In the genomic region with DNA sequence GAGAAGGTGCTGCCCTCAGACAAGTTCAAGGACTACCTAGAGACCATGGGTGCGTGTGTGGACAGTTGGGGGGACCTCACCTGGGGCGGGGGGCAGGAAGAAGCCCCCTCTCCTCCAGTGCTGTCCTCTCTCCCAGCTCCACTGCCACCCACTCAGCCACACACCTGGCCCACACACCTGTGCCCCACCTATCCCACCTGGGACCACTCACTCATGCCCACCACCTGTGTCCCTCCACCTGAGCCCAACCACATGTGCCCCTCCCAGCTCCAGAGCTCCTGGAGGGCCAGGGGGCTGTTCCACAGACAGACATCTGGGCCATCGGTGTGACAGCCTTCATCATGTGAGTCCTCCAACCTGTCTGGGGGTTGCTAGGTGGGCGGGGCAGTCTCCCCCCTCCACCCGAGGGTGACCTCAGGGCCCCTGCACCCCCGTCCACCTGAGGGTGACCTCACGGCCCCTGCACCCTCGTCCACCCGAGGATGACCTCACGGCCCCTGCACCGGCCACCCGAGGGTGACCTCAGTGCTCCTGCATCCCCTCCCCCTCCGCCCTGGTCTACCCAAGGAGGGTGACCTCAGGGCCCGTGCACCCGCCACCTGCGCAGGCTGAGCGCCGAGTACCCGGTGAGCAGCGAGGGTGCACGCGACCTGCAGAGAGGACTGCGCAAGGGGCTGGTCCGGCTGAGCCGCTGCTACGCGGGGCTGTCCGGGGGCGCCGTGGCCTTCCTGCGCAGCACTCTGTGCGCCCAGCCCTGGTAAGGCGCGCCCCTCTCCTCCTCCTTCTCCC, we compare ENCODE assay signal across 1 cellular context.
TF ChIP-seq lines count a peak whose summit lies in the region.

No MANE protein-coding gene starts in this region.

TF ChIP-seq in K562, 482 proteins besides CTCF, POLR2A, EP300 and RAD21 (continued from another document):
- TF ChIP-seq, protein P1, sequence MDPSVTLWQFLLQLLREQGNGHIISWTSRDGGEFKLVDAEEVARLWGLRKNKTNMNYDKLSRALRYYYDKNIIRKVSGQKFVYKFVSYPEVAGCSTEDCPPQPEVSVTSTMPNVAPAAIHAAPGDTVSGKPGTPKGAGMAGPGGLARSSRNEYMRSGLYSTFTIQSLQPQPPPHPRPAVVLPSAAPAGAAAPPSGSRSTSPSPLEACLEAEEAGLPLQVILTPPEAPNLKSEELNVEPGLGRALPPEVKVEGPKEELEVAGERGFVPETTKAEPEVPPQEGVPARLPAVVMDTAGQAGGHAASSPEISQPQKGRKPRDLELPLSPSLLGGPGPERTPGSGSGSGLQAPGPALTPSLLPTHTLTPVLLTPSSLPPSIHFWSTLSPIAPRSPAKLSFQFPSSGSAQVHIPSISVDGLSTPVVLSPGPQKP (CRISPR knock-in tag; IDR thresholded peaks at IDR 0.05): no peak
- no peak for TF ChIP-seq ZBED1 (IDR thresholded peaks at IDR 0.05)
- no peak for TF ChIP-seq SMARCC2 (IDR thresholded peaks at IDR 0.05; ENCODE audit: low read depth)
- TF ChIP-seq, protein P2, sequence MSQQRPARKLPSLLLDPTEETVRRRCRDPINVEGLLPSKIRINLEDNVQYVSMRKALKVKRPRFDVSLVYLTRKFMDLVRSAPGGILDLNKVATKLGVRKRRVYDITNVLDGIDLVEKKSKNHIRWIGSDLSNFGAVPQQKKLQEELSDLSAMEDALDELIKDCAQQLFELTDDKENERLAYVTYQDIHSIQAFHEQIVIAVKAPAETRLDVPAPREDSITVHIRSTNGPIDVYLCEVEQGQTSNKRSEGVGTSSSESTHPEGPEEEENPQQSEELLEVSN (IDR thresholded peaks at IDR 0.05; ENCODE audit: borderline replicate concordance in 1 of 2, extremely low read depth in 1 of 2, insufficient read depth in 1 of 2, insufficient read length in 1 of 2, low read depth in 1 of 2, low read length in 1 of 2, poor library complexity in 1 of 2, severe bottlenecking in 1 of 2): no peak
- TF ChIP-seq POLR2G (IDR thresholded peaks at IDR 0.05; ENCODE audit: low read depth, low read length): 0 out of 2 replicates have a peak, but pooled peaks have one; percentile 17
- TF ChIP-seq SAFB2 (IDR thresholded peaks at IDR 0.05; ENCODE audit: borderline replicate concordance, low read depth, low read length, severe bottlenecking): no peak
- 0 out of 2 replicates have a peak, but pooled peaks have one; percentile 50 for TF ChIP-seq ZBTB7A (IDR thresholded peaks at IDR 0.05; ENCODE audit: borderline replicate concordance, control insufficient read depth, low read depth, low read length)
- TF ChIP-seq SP2 (IDR thresholded peaks at IDR 0.05; ENCODE audit: extremely low read depth, low read depth, low read length, poor library complexity, severe bottlenecking): no peak
- no peak for TF ChIP-seq GATAD2A (IDR thresholded peaks at IDR 0.05)
- no peak for TF ChIP-seq TFAM (CRISPR knock-in tag; conservative IDR thresholded peaks at IDR 0.05)
- TF ChIP-seq ZZZ3 (IDR thresholded peaks at IDR 0.05): no peak
- TF ChIP-seq ZNF75A (CRISPR knock-in tag; IDR thresholded peaks at IDR 0.05): no peak
- TF ChIP-seq ZNF589 (CRISPR knock-in tag; IDR thresholded peaks at IDR 0.05; ENCODE audit: low read depth): no peak
- TF ChIP-seq, protein P3, sequence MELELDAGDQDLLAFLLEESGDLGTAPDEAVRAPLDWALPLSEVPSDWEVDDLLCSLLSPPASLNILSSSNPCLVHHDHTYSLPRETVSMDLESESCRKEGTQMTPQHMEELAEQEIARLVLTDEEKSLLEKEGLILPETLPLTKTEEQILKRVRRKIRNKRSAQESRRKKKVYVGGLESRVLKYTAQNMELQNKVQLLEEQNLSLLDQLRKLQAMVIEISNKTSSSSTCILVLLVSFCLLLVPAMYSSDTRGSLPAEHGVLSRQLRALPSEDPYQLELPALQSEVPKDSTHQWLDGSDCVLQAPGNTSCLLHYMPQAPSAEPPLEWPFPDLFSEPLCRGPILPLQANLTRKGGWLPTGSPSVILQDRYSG (tag; conservative IDR thresholded peaks at IDR 0.05; ENCODE audit: low read depth): no peak
- TF ChIP-seq, protein P4, sequence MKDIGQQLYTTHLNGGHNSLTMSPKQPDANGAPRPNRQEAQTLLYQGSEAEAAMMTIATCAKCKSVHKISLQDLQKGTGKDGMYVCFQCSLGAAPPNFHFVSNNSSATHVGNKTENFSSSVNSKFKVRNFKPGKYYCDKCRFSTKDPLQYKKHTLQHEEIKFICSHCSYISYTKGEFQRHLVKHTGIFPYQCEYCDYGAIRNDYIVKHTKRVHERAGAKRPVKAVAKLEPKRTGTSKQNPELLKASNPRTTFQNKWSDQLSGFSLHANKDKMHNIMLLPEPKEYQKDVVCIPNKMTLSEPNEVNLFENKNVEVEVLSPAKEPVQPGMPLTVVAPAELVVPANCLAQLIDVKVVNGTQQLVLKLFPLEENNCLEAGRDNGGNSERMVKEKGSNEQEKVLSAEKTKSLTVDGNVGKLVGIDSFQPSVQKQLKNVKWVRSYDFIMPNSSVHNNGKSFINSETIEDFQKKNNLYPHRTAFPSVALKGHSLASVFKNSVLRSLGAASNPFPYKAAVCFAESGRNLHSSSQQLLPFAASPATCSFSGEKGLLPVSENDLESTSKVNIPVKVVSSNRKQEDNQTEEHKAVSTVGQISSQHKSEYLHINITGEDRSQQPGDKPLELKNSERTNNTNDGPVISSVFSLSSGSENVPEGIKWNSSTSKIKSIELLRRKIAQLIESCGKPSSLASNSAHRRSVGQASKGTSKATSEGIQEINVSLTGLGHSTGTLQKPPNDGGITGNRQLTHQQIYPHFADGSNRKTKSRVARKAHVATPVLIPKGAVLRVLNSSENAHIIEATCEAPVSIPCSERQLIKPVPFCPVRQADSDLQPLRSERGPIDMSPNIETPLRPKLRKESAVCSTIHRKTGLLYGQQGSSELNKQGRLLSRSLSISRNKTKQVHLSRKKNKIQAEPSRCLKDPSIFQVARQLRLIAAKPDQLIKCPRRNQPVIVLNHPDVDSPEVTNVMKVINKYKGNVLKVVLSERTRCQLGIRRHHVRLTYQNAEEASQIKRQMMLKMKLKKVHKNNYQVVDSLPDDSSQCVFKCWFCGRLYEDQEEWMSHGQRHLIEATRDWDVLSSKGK (CRISPR knock-in tag; IDR thresholded peaks at IDR 0.05): no peak
- TF ChIP-seq ELF1 (tag; IDR thresholded peaks at IDR 0.05): no peak
- TF ChIP-seq NR2C1 (IDR thresholded peaks at IDR 0.05): no peak
- no peak for TF ChIP-seq NR2C1 (tag; IDR thresholded peaks at IDR 0.05)
- TF ChIP-seq KDM1A (IDR thresholded peaks at IDR 0.05): no peak
- TF ChIP-seq, protein P5, sequence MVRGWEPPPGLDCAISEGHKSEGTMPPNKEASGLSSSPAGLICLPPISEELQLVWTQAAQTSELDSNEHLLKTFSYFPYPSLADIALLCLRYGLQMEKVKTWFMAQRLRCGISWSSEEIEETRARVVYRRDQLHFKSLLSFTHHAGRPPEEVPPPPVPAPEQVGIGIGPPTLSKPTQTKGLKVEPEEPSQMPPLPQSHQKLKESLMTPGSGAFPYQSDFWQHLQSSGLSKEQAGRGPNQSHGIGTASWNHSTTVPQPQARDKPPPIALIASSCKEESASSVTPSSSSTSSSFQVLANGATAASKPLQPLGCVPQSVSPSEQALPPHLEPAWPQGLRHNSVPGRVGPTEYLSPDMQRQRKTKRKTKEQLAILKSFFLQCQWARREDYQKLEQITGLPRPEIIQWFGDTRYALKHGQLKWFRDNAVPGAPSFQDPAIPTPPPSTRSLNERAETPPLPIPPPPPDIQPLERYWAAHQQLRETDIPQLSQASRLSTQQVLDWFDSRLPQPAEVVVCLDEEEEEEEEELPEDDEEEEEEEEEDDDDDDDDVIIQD (CRISPR knock-in tag; IDR thresholded peaks at IDR 0.05): no peak
- TF ChIP-seq POLR2AphosphoS5 (IDR thresholded peaks at IDR 0.05; ENCODE audit: control insufficient read depth, insufficient read depth, low read depth, low read length): no peak
- TF ChIP-seq SIRT6 (IDR thresholded peaks at IDR 0.05; ENCODE audit: low read depth, low read length): no peak
- no peak for TF ChIP-seq MEF2A (IDR thresholded peaks at IDR 0.05; ENCODE audit: control insufficient read depth, low read depth, low read length)
- TF ChIP-seq FOXM1 (IDR thresholded peaks at IDR 0.05; ENCODE audit: low read depth): no peak
- no peak for TF ChIP-seq FOXM1 (CRISPR knock-in tag; IDR thresholded peaks at IDR 0.05; ENCODE audit: low read depth)
